In the genomic region with DNA sequence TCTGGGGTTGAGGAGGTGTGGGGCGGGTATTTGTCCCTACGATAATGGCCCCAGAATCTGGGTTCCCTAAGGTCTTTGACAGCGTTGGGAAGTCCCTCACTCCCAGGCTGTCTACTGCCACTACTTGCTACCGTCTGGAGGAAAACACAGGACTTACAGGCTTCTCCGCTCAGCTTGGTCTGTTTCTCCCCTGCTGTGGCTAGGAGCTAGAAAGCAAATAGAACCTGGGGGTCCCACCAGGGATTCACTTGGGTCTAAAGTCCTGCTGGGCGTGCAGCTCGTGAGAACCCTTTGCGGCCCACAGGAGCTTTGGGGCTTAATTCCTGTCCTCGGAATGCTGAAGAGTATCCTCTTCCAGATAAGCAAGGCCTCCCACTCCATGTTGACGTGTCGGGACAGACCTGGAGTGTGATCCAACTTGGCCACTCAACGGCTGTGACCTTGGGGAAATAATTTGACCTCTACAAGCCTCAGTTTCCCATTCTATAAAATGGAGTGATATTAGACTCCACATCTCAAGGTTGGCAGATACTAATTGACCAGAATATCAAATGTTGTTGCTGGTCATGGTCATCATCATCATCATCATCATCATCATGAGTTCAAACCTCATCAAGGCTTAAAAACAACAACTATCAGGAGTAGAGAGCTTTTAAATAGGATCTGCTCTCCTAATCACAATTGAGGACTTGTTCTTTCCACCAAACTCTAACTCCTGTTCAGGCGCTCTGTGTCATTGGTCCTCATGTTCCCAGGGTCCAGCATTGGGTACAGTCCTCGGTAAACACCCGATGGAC, we compare ENCODE assay signal across 1 cellular context.
TF ChIP-seq lines count a peak whose summit lies in the region.

No MANE protein-coding gene starts in this region.

TF ChIP-seq in IMR-90, 13 proteins besides CTCF, POLR2A, EP300 and RAD21 (continued from another document):
- TF ChIP-seq MAZ (IDR thresholded peaks at IDR 0.05; ENCODE audit: borderline replicate concordance, low read depth, low read length), result no peak
TF ChIP-seq in IMR-90: peak in this region for 0.
